ENCODE assay signal across 8 cellular contexts in the genomic region with DNA sequence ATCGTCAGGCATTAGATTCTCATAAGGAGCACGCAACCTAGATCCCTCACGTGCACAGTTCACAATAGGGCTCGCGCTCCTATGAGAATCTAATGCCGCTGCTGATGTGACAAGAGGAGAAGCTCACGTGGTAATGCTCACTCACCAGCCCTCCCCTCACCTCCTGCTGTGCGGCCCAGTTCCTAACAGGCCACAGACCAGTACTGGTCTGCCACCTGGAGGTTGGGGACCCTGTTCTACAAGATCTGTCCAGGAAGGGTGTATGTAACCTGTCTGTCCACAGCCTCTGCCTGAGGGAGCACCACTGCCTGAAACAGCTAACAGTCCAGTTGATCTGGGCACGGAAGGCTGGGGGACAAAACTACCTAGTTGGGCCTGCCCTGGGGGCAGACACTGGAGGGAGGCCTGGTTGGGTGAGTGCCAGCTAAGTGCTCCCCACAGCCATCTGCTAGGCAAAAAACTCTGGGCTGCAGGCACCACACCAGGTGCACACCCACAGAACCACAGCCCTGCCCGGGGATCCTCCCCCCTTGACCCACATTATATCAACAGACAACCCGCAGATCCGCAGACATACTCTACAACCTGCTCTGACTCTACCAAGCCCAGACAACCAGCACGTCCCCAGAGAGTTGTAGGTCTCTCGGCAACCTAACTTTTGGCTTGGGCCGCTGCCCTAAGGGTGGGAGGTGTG.
DNase-seq lines count a peak whose midpoint lies in the region; ATAC-seq and TF ChIP-seq lines count a peak whose summit lies in the region.
"Not testable (repeated sequence)": the region's sequence is repeated elsewhere in the genome, so short reads cannot be mapped to it uniquely, and the experiment has no call there.

No MANE protein-coding gene starts in this region.

- not testable (repeated sequence) for H3K9me3 ChIP-seq in Peyer's patch; endodermal cell (ENCODE audit: control insufficient read depth, low read length); upper lobe of left lung

- peaks cover 40% of the 10 kb centered on the region for H3K4me1 Mint-ChIP-seq in HFFc6 (ENCODE audit: low read depth)
- peaks cover 6 to 10% (median 10%) of the 10 kb centered on the region in 3 donors for H3K4me1 Mint-ChIP-seq in IgD-negative memory B cell
- not testable (repeated sequence) for H3K4me1 Mint-ChIP-seq in endodermal cell

- H3K4me3 Mint-ChIP-seq in HFFc6 (peak overlapping the region; percentile 75; the same call in 1 of the 2 replicates), IgD-negative memory B cell (peak overlapping the region; percentile 9 to 72 (median 36))
- H3K4me3 Mint-ChIP-seq in endodermal cell: not testable (repeated sequence)

- H3K27ac Mint-ChIP-seq in HFFc6, endodermal cell: not testable (repeated sequence)
- peak overlapping the region; percentile 57 to 66 (median 59) for H3K27ac Mint-ChIP-seq in IgD-negative memory B cell

- in situ Hi-C loops in G401 (cut with HindIII; ENCODE audit: low sequenced_read_pairs): not testable (repeated sequence)

- H3K36me3 ChIP-seq in Peyer's patch; endodermal cell (ENCODE audit: control insufficient read depth, insufficient read depth, low read length); upper lobe of left lung: not testable (repeated sequence)

- peak; percentile 33 for DNase-seq in G401 (ENCODE audit: low spot score)
- not testable (repeated sequence) for DNase-seq in HFFc6, upper lobe of left lung
- DNase-seq in Peyer's patch: peak in 2 of 3 donors; percentile 51 to 71
- DNase-seq in activated T-cell treated with anti-CD3 and anti-CD28 coated beads, Interleukin-2, amount 50 U/mL, for 1 hour: peak; percentile 37
- DNase-seq in endodermal cell: peak; percentile 47
- peak; percentile 35 for DNase-seq in myocyte (ENCODE audit: low read depth)

- not testable (repeated sequence) for H3K9ac ChIP-seq in endodermal cell (ENCODE audit: extremely low read depth, low read length, poor library complexity, severe bottlenecking)

- H3K9me3 Mint-ChIP-seq in HFFc6, IgD-negative memory B cell, endodermal cell: not testable (repeated sequence)

- H3K4me1 ChIP-seq in Peyer's patch; endodermal cell (ENCODE audit: control insufficient read depth, insufficient read depth, low read length); upper lobe of left lung: not testable (repeated sequence)

- TF ChIP-seq POLR2A in Peyer's patch (IDR thresholded peaks at IDR 0.05); upper lobe of left lung (IDR thresholded peaks at IDR 0.05): not testable (repeated sequence)

- not testable (repeated sequence) for H3K36me3 Mint-ChIP-seq in HFFc6 (ENCODE audit: low read depth); IgD-negative memory B cell; endodermal cell (ENCODE audit: low read depth)

- not testable (repeated sequence) for H3K27me3 ChIP-seq in Peyer's patch; endodermal cell (ENCODE audit: control insufficient read depth, insufficient read depth, low read length, poor library complexity, severe bottlenecking); upper lobe of left lung

- not testable (repeated sequence) for H3K27ac ChIP-seq in Peyer's patch; endodermal cell (ENCODE audit: low read depth, low read length); upper lobe of left lung

- not testable (repeated sequence) for H3K27me3 Mint-ChIP-seq in HFFc6 (ENCODE audit: insufficient read depth); IgD-negative memory B cell; endodermal cell (ENCODE audit: insufficient read depth)

- TF ChIP-seq CTCF in HFFc6 (IDR thresholded peaks at IDR 0.05); upper lobe of left lung (IDR thresholded peaks at IDR 0.05): not testable (repeated sequence)
- TF ChIP-seq CTCF in Peyer's patch (IDR thresholded peaks at IDR 0.05): peak in 3 of 6 experiments; percentile 24 to 34 (median 30)
- peak; percentile 43 for TF ChIP-seq CTCF in endodermal cell (conservative IDR thresholded peaks at IDR 0.05)

- TF ChIP-seq EP300 in upper lobe of left lung (IDR thresholded peaks at IDR 0.05): not testable (repeated sequence)

- 80 to 92% methylated on average over 6 of the region's 15 CpGs for WGBS in endodermal cell (ENCODE audit: insufficient coverage in 1 of 2, insufficient read length in 1 of 2), 2 experiments
- 59 to 60% methylated on average over 4 to 5 of the region's 15 CpGs for WGBS in upper lobe of left lung, 2 donors

- H3K4me3 ChIP-seq in Peyer's patch; endodermal cell (ENCODE audit: low read length); upper lobe of left lung: not testable (repeated sequence)

- peak; percentile 12 to 58 for ATAC-seq in upper lobe of left lung (ENCODE audit: low FRiP score in 2 of 2)
